ENCODE assay signal across 11 cellular contexts in genomic region chr20:57129303-57129702, GRCh38.
"Had no signal": no experiment of that assay in that cellular context is flagged by ENCODE, and none has a peak within 500 bp of the region (broad histone marks: within the 10 kb centered on the region; RNA-seq: fewer than 3 reads in every experiment).

No MANE protein-coding gene starts in this region.

- H3K36me3 ChIP-seq: HAP-1 had no signal

- H3K9me3 Mint-ChIP-seq: H9, HFFc6 had no signal

- H3K4me1 ChIP-seq: HAP-1 had no signal

- H3K4me3 Mint-ChIP-seq: GM23338, H9, HFFc6 had no signal

- H2AFZ ChIP-seq: GM23248, GM23338 had no signal

- DNase-seq: GOT3, H7, H9, HCEC 1CT, HFFc6 had no signal

- FAIRE-seq: H1, H54 had no signal

- H3K9ac ChIP-seq: GM23248 had no signal

- H3K4me2 ChIP-seq: GM23338 had no signal

- H3K4me3 ChIP-seq: GM23248, GM23338, HAP-1 had no signal

- H3K27ac Mint-ChIP-seq: GM23338, H9, HFFc6 had no signal

- H3K27ac ChIP-seq: GM23248 had no signal

- H3K9me3 ChIP-seq: HAP-1 had no signal

- ATAC-seq: GM23338, HCT116 had no signal
